In the genomic region with DNA sequence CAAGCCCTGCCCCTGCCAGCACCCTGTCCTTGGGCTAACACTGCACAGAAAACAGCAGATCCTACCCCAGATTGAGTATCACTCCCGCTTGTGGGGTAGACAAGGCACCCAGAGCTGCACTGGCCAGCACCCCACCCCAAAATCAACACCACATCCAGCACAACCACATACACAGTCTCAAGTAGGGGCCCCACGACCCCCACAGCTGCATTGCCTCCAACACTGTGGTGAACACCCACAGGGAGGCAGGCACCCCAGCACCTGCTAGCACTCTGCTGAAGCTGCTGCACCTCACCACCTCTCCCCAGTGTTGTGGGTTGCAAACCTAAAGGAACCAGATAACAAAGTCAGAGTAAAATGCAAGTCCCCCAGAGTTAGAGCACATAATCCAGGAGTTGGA, we compare ENCODE assay signal across 34 cellular contexts.
"Had no signal": no experiment of that assay in that cellular context is flagged by ENCODE, and none has a peak within 500 bp of the region (broad histone marks: within the 10 kb centered on the region; RNA-seq: fewer than 3 reads in every experiment).

No MANE protein-coding gene starts in this region.

- H3K4me3 ChIP-seq: MG63 had no signal

- H3K9ac ChIP-seq: KMS-11 had no signal

- H3K27me3 ChIP-seq: MG63 had no signal

- H3K9me3 ChIP-seq: MG63 had no signal

- H3K36me3 ChIP-seq: MG63 had no signal

- H3K27ac ChIP-seq: KMS-11 had no signal

- DNase-seq: Karpas-422, Kasumi-1, MG63, MM.1S, MV-4-11, NCI-H1048, NCI-H1092, NCI-H1092 treated with DMSO at 0.1 percent for 48 hours, NCI-H1105, NCI-H1105 treated with DMSO at 0.1 percent for 48 hours, NCI-H1417, NCI-H1417 treated with DMSO at 0.1 percent for 48 hours, NCI-H1436, NCI-H1436 treated with DMSO at 0.1 percent for 48 hours, NCI-H146, NCI-H1694, NCI-H1694 treated with DMSO at 0.1 percent for 48 hours, NCI-H187, NCI-H187 treated with DMSO at 0.1 percent for 48 hours, NCI-H1930, NCI-H2029, NCI-H2029 treated with DMSO at 0.1 percent for 48 hours, NCI-H2081, NCI-H2081 treated with DMSO at 0.1 percent for 48 hours, NCI-H2107, NCI-H2171, NCI-H2171 treated with DMSO at 0.1 percent for 48 hours, NCI-H2227 treated with DMSO at 0.1 percent for 48 hours, NCI-H226, NCI-H345, NCI-H446, NCI-H446 treated with DMSO at 0.1 percent for 48 hours, NCI-H510A had no signal

- H3K4me2 ChIP-seq: KMS-11 had no signal
